19 cellular contexts compared by ENCODE assay signal in genomic region chrX:6782831-6783230, GRCh38.
"Had no signal": no experiment of that assay in that cellular context is flagged by ENCODE, and none has a peak within 500 bp of the region (broad histone marks: within the 10 kb centered on the region; RNA-seq: fewer than 3 reads in every experiment).

No MANE protein-coding gene starts in this region.

- FAIRE-seq: small intestine had no signal

- DNase-seq: natural killer cell; occipital lobe; ovary; posterior cingulate gyrus; psoas muscle; right cardiac atrium; right lobe of liver; sigmoid colon; small intestine; stimulated activated CD4-positive, alpha-beta T cell treated with anti-CD3 and anti-CD28 coated beads, Interleukin-15, amount 100 ng/mL, for 24 hours; stimulated activated CD4-positive, alpha-beta T cell treated with anti-CD3 and anti-CD28 coated beads, Interleukin-2, amount 100 ng/mL, for 24 hours; stimulated activated CD4-positive, alpha-beta T cell treated with anti-CD3 and anti-CD28 coated beads, Interleukin-2, amount 100 ng/mL, for 48 hours; stimulated activated CD4-positive, alpha-beta T cell treated with anti-CD3 and anti-CD28 coated beads, Interleukin-4, amount 100 ng/mL, for 24 hours; stimulated activated naive B cell treated with anti-CD40 and anti-IgM and Interleukin-4, amounts not matched to agents 10 μg/mL and 1 μg/mL and 100 μg/mL, for 72 hours; stimulated activated naive CD4-positive, alpha-beta T cell treated with Interleukin-2 at 50 U/mL for 16 hours; stomach; thyroid gland; upper lobe of right lung; uterus had no signal
